Comparison of ENCODE assay signal across 1 cellular context in genomic region chr2:16394072-16394985, GRCh38.
TF ChIP-seq lines count a peak whose summit lies in the region.

No MANE protein-coding gene starts in this region.

TF ChIP-seq in A549, 52 proteins besides CTCF, POLR2A, EP300 and RAD21 (continued from another document):
- no peak for TF ChIP-seq USF2 (IDR thresholded peaks at IDR 0.05)
